In the genomic region with DNA sequence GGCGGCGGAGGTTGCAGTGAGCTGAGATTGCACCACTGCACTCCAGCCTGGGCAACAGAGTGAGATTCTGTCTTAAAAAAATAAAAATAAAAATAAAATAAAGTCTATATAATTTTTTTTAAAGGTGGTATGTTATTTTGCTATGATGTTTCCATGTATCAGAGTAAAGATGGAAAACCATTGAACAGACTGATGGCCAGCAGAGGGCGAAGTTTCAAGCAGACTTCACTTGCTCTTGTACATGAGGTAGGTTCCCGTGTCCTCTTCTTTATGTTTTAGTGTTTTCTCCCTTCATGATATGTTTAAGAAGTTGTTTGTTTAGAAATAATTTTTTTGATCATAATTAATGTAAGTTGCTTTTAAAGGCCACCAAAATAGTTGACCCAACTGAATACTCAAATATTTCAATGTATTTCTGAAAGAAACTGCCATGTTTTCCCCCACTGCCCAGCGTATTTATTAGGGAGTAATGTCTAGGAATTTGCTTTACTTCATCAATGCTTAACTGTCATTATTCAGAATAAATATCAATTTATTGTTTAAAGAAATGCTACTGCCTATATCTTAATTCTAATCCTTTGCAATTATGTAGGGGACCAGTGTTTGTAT, we compare ENCODE assay signal across 8 cellular contexts.
DNase-seq lines count a peak whose midpoint lies in the region; ATAC-seq lines count a peak whose summit lies in the region.

No MANE protein-coding gene starts in this region.

- intact Hi-C loops in sciatic nerve (cut with DNase I) = no loop called here

- ATAC-seq in HG02973 (IDR thresholded peaks at IDR 0.05; ENCODE audit: unreplicated experiment) (peak; percentile 58), sciatic nerve (no peak), GM19455 (IDR thresholded peaks at IDR 0.05; ENCODE audit: unreplicated experiment) (no peak)

- DNase-seq in DMS114 treated with DMSO at 0.1 percent for 48 hours (lab: John Stamatoyannopoulos, UW; ENCODE audit: unreplicated experiment) = peak; percentile 1
- peak; percentile 38 for DNase-seq in OCI-M2 (lab: John Stamatoyannopoulos, UW; ENCODE audit: unreplicated experiment)
- peak; percentile 23 for DNase-seq in activated T-helper 1 cell treated with Interleukin-2 at 50 U/mL for 16 hours (ENCODE audit: low read depth)
- peak; percentile 31 for DNase-seq in globus pallidus (ENCODE audit: low spot score)
- peak; percentile 80 for DNase-seq in sciatic nerve (ENCODE audit: low spot score)
- DNase-seq in NCI-H187 (lab: John Stamatoyannopoulos, UW) = no peak

Comparison
In these comparisons a context has a peak if more than half of its experiments do, and no peak if none do; other contexts are left out.
1. DNase-seq: peak in DMS114 treated with DMSO at 0.1 percent for 48 hours (single experiment), OCI-M2 (single experiment), activated T-helper 1 cell treated with Interleukin-2 at 50 U/mL for 16 hours (single experiment), globus pallidus (single experiment) and sciatic nerve (single experiment); none in NCI-H187 (0 of 2).